Comparison of ENCODE assay signal across 18 cellular contexts in the genomic region with DNA sequence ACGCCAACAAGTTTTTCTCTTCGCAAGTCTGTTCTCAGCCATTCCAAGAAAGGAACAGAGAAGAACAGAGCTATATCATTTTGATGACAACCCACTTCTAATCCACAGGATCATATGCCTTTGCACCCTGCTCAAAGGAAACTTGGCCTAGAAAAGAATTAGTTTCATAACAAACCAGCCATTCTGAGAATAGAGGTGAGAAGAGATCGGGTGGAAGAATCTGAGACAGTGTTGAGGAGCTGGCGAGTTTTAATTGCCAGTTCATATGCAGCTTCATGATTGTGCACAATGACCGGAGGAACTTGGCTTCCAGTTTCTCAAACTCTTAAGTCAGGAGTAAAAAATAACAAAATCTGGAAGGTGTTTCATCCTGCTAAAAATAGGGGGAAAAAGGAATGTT.
DNase-seq lines count a peak whose midpoint lies in the region; ATAC-seq and TF ChIP-seq lines count a peak whose summit lies in the region.
"Had no signal": no experiment of that assay in that cellular context is flagged by ENCODE, and none has a peak within 500 bp of the region (broad histone marks: within the 10 kb centered on the region; RNA-seq: fewer than 3 reads in every experiment).

No MANE protein-coding gene starts in this region.

- DNase-seq in GM23248 = no peak
- DNase-seq in uterus = no peak
- no peak for DNase-seq in SJCRH30
- no peak for DNase-seq in foreskin keratinocyte
- DNase-seq: AML-193; Caco-2; CD4-positive, alpha-beta T cell; GOT3; H7; HFFc6 had no signal

- H3K4me1 ChIP-seq in GM23248 (ENCODE audit: insufficient read depth) (no peaks in the 10 kb centered on the region), uterus (peaks cover 0 to 7% of the 10 kb centered on the region in 2 donors), SJCRH30 (no peaks in the 10 kb centered on the region), foreskin keratinocyte (no peaks in the 10 kb centered on the region)
- H3K4me1 ChIP-seq: A549, Caco-2 had no signal

- H3K27ac ChIP-seq in GM23248 (no peak overlapping the region), angular gyrus (ENCODE audit: low read depth, low read length) (peak overlapping the region; percentile 67), uterus (peak overlapping the region; percentile 62 to 63), SJCRH30 (no peak overlapping the region), foreskin keratinocyte (no peak overlapping the region)
- H3K27ac ChIP-seq: 22Rv1, A549, C4-2B had no signal

- H3K36me3 ChIP-seq in GM23248 (ENCODE audit: low read depth) (no peaks in the 10 kb centered on the region), uterus (no peaks in the 10 kb centered on the region), SJCRH30 (no peaks in the 10 kb centered on the region)

- H2AFZ ChIP-seq in GM23248 = peak overlapping the region; percentile 22; the same call in 1 of the 2 replicates

- H3K4me3 Mint-ChIP-seq in nephron = no peak overlapping the region
- H3K4me3 Mint-ChIP-seq: CD4-positive, alpha-beta T cell; HFFc6 had no signal

- H3K4me3 ChIP-seq in GM23248 = no peak overlapping the region
- H3K4me3 ChIP-seq in uterus = no peak overlapping the region
- H3K4me3 ChIP-seq in SJCRH30 = no peak overlapping the region
- H3K4me3 ChIP-seq: A549 had no signal

- no peaks in the 10 kb centered on the region for H3K36me3 Mint-ChIP-seq in nephron (ENCODE audit: low read depth)
- H3K36me3 Mint-ChIP-seq: IgD-negative memory B cell had no signal

- WGBS in GM23248 (ENCODE audit: low coverage in 1 of 2, low lambda C conversion rate in 2 of 2, missing lambda C conversion rate in 2 of 2), 2 experiments = 64 to 67% methylated on average over 5 of the region's 5 CpGs

- in situ Hi-C loops in GM23248 (cut with MboI) = no loop called here

- no peaks in the 10 kb centered on the region for H3F3A ChIP-seq in GM23248 (ENCODE audit: insufficient read depth)

- H4K20me1 ChIP-seq in GM23248 (ENCODE audit: insufficient read depth) = no peaks in the 10 kb centered on the region

- H3K9me3 ChIP-seq in GM23248 (ENCODE audit: low read depth) (no peaks in the 10 kb centered on the region), uterus (no peaks in the 10 kb centered on the region), SJCRH30 (replicated peaks) (no peaks in the 10 kb centered on the region)
- H3K9me3 ChIP-seq: A549, Caco-2 had no signal

- ATAC-seq in foreskin keratinocyte = no peak
- no peak for ATAC-seq in activated CD4-positive, CD25-positive, alpha-beta regulatory T cell treated with anti-CD3 and anti-CD28 coated beads, Interleukin-2, amount 50 U/mL, for 24 hours
- ATAC-seq: A549, HCT116 had no signal

- no peak for TF ChIP-seq CTCF in nephron (IDR thresholded peaks at IDR 0.05; ENCODE audit: unreplicated experiment in 3 of 3)
- no peak for TF ChIP-seq CTCF in uterus (IDR thresholded peaks at IDR 0.05)
- TF ChIP-seq CTCF in foreskin keratinocyte (conservative IDR thresholded peaks at IDR 0.05) = no peak

- intact Hi-C loops in uterus (cut with DNase I; ENCODE audit: low total_unique reads) = no loop called here

- peaks cover 9% of the 10 kb centered on the region for H3K4me1 Mint-ChIP-seq in nephron
- H3K4me1 Mint-ChIP-seq: IgD-negative memory B cell had no signal

- no peak for TF ChIP-seq POLR2A in uterus (IDR thresholded peaks at IDR 0.05)

- H3K27me3 Mint-ChIP-seq in nephron (ENCODE audit: low read depth) = no peaks in the 10 kb centered on the region
- H3K27me3 Mint-ChIP-seq: CD4-positive, alpha-beta T cell; IgD-negative memory B cell had no signal

- no peaks in the 10 kb centered on the region for H3K9me2 ChIP-seq in GM23248 (ENCODE audit: insufficient read depth)

- peak overlapping the region in 2 of 3 experiments; percentile 5 to 19 for H3K27ac Mint-ChIP-seq in nephron
- H3K27ac Mint-ChIP-seq: CD4-positive, alpha-beta T cell; HFFc6; IgD-negative memory B cell had no signal

- H3K27me3 ChIP-seq in GM23248 (replicated peaks; ENCODE audit: insufficient read depth) = no peaks in the 10 kb centered on the region
- no peaks in the 10 kb centered on the region for H3K27me3 ChIP-seq in uterus
- H3K27me3 ChIP-seq in SJCRH30 = no peaks in the 10 kb centered on the region
- peaks cover 4% of the 10 kb centered on the region for H3K27me3 ChIP-seq in foreskin keratinocyte

- H3K9me3 Mint-ChIP-seq in nephron = peaks cover 7% of the 10 kb centered on the region
- H3K9me3 Mint-ChIP-seq: HFFc6 had no signal

- H3K79me2 ChIP-seq in GM23248 (ENCODE audit: insufficient read depth) = no peaks in the 10 kb centered on the region

- no peak overlapping the region for H3K9ac ChIP-seq in GM23248

- H3K4me2 ChIP-seq in GM23248 (ENCODE audit: unreplicated experiment) = no peak overlapping the region
- H3K4me2 ChIP-seq: A549 had no signal

Comparison
In these comparisons a context has a peak if more than half of its experiments do, and no peak if none do; other contexts are left out.
1. H3K27ac ChIP-seq: peak in angular gyrus (single experiment) and uterus (2 of 2); none in GM23248 (single experiment), SJCRH30 (single experiment) and foreskin keratinocyte (single experiment).